Comparison of ENCODE assay signal across 8 cellular contexts in the genomic region with DNA sequence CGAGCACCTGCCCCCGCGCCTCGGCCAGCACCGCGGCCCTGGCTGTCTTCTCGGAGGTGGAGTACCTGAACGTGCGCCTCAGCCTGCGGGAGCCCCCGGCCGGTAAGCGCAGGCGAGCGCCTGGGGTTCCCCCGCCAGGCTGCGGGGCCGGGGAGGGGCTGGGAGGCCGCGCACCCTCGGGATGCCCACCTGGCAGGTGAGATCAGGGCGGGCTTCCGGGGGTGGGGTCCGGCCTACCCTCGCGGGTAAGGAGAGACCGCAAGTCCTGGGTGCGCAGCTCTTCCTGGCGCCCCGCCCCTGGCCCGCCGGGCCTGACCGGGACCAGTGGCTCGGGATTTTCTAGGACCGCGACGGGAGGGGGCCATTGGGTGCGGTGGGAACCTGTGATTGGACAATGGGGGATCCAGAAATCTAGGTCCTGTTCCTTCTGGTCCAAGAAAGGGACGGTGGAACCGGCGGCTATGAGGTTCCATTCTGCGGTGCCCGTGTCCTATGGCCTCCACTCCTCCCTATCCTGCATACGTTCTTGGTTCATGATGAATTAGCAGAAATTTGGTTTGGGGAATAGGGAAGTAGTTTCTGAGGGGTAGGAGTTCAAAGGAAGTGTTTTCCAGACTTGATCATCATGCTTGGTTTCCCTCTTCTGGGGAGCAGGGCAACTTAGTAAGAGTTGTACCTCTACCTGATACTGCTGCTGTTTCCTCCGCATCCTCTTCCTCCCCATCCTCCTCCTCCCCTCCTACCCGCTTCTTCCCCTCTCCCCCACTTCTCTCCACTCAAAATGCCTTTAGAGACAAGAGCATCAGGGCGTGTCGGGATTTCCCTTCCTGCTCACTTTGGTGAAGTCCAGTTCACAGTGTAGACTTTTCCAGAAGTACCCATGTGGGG. TPM values are rescaled to one million over a fixed set of nuclear protein-coding genes. Genes with fewer than 3 reads are reported as not detected.
DNase-seq lines count a peak whose midpoint lies in the region; ATAC-seq and TF ChIP-seq lines count a peak whose summit lies in the region.

No MANE protein-coding gene starts in this region.

- H3K27ac Mint-ChIP-seq in stimulated activated effector memory CD8-positive, alpha-beta T cell treated with anti-CD3 and anti-CD28 coated beads, Interleukin-12 subunit alpha, Interleukin-12 subunit beta, amount 100 ng/mL, for 72 hours, result no peak overlapping the region

- H3K36me3 Mint-ChIP-seq in stimulated activated effector memory CD8-positive, alpha-beta T cell treated with anti-CD3 and anti-CD28 coated beads, Interleukin-12 subunit alpha, Interleukin-12 subunit beta, amount 100 ng/mL, for 72 hours, result no peaks in the 10 kb centered on the region

- intact Hi-C loops in left lung (cut with DNase I), result no loop called here

- no peak overlapping the region for H3K27ac ChIP-seq in SK-N-MC
- peak overlapping the region; percentile 73 to 94 for H3K27ac ChIP-seq in coronary artery
- peak overlapping the region; percentile 82 to 93 for H3K27ac ChIP-seq in left lung

- peaks cover 5% of the 10 kb centered on the region for H3K4me1 Mint-ChIP-seq in stimulated activated effector memory CD8-positive, alpha-beta T cell treated with anti-CD3 and anti-CD28 coated beads, Interleukin-12 subunit alpha, Interleukin-12 subunit beta, amount 100 ng/mL, for 72 hours

- peaks cover 0 to 42% of the 10 kb centered on the region in 2 donors for H3K4me1 ChIP-seq in left lung

- no peak for TF ChIP-seq CTCF in coronary artery (IDR thresholded peaks at IDR 0.05)
- TF ChIP-seq CTCF in left lung (IDR thresholded peaks at IDR 0.05), result no peak

- peaks cover 0 to 5% of the 10 kb centered on the region in 2 donors for H3K27me3 ChIP-seq in left lung

- H3K4me3 Mint-ChIP-seq in stimulated activated effector memory CD8-positive, alpha-beta T cell treated with anti-CD3 and anti-CD28 coated beads, Interleukin-12 subunit alpha, Interleukin-12 subunit beta, amount 100 ng/mL, for 72 hours, result peak overlapping the region; percentile 57

- peaks cover 10% of the 10 kb centered on the region for H3K9me3 Mint-ChIP-seq in stimulated activated effector memory CD8-positive, alpha-beta T cell treated with anti-CD3 and anti-CD28 coated beads, Interleukin-12 subunit alpha, Interleukin-12 subunit beta, amount 100 ng/mL, for 72 hours

- H3K9me3 ChIP-seq in SK-N-MC (ENCODE audit: low read depth, low read length) (no peaks in the 10 kb centered on the region), left lung (no peaks in the 10 kb centered on the region)

- DNase-seq in NCI-H2227 (lab: John Stamatoyannopoulos, UW; ENCODE audit: unreplicated experiment) (peak; percentile 25), NCI-H2227 treated with DMSO at 0.1 percent for 48 hours (lab: John Stamatoyannopoulos, UW) (no peak), SK-N-MC (ENCODE audit: low read depth, low spot score) (no peak), coronary artery (ENCODE audit: low spot score) (peak; percentile 84), left lung (peak; percentile 56 to 88), NCI-H526 treated with DMSO at 0.1 percent for 48 hours (lab: John Stamatoyannopoulos, UW) (no peak)
- no peak for DNase-seq in stimulated activated effector memory CD8-positive, alpha-beta T cell treated with anti-CD3 and anti-CD28 coated beads, Interleukin-12 subunit alpha, Interleukin-12 subunit beta, amount 100 ng/mL, for 72 hours (ENCODE audit: low spot score in 2 of 2)

- H3K9ac ChIP-seq in SK-N-MC (ENCODE audit: insufficient read length), result peak overlapping the region; percentile 9

- peak overlapping the region; percentile 82 for H3K4me3 ChIP-seq in SK-N-MC
- peak overlapping the region; percentile 94 for H3K4me3 ChIP-seq in coronary artery
- H3K4me3 ChIP-seq in left lung, result peak overlapping the region; percentile 71 to 87

- H3K36me3 ChIP-seq in SK-N-MC (ENCODE audit: insufficient read depth, low read length), result no peaks in the 10 kb centered on the region
- peaks cover 0 to 6% of the 10 kb centered on the region in 2 donors for H3K36me3 ChIP-seq in left lung

- ATAC-seq in left lung (peak; percentile 6), GM21576 (IDR thresholded peaks at IDR 0.05; ENCODE audit: unreplicated experiment) (no peak)
- ATAC-seq in stimulated activated effector memory CD8-positive, alpha-beta T cell treated with anti-CD3 and anti-CD28 coated beads, Interleukin-12 subunit alpha, Interleukin-12 subunit beta, amount 100 ng/mL, for 72 hours, result peak; percentile 1

RNA-seq across cellular contexts. Expression of gene ARRDC4, which starts 0.8 kb away (rescaled TPM):
- 10 to 100 TPM; 19.0 to 29.5 TPM for total RNA-seq in left lung

Comparison
In these comparisons a context has a peak if more than half of its experiments do, and no peak if none do; other contexts are left out.
1. DNase-seq: peak in NCI-H2227 (single experiment), coronary artery (single experiment) and left lung (2 of 2); none in NCI-H2227 treated with DMSO at 0.1 percent for 48 hours (single experiment), SK-N-MC (single experiment), stimulated activated effector memory CD8-positive, alpha-beta T cell treated with anti-CD3 and anti-CD28 coated beads, Interleukin-12 subunit alpha, Interleukin-12 subunit beta, amount 100 ng/mL, for 72 hours (0 of 2) and NCI-H526 treated with DMSO at 0.1 percent for 48 hours (single experiment).
2. Peak in every context shown above with its lines, with median percentiles within 50 percentile points of each other: H3K4me3 ChIP-seq.